Comparison of ENCODE assay signal across 13 cellular contexts in the genomic region with DNA sequence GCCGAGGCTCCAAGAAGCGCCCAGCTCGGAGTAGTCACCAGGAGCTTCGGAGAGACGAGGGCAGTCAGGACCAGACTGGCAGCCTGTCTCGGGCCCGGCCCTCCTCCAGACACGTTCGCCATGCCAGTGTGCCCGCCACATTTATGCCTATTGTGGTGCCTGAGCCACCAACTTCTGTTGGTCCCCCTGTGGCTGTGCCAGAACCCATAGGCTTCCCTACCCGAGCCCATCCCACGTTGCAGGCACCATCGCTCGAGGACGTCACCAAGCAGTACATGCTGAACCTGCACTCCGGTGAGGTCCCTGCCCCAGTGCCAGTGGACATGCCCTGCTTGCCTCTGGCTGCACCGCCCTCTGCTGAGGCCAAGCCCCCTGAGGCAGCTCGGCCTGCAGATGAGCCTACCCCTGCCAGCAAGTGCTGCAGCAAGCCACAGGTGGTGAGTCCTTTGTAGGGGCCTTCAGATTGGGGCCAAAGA. TPM values are rescaled to one million over a fixed set of nuclear protein-coding genes. Genes with fewer than 3 reads are reported as not detected.
DNase-seq lines count a peak whose midpoint lies in the region; ATAC-seq and TF ChIP-seq lines count a peak whose summit lies in the region.
"Had no signal": no experiment of that assay in that cellular context is flagged by ENCODE, and none has a peak within 500 bp of the region (broad histone marks: within the 10 kb centered on the region; RNA-seq: fewer than 3 reads in every experiment).

No MANE protein-coding gene starts in this region.

- peaks cover 8 to 21% (median 10%) of the 10 kb centered on the region in 7 donors for H3K4me1 Mint-ChIP-seq in naive thymus-derived CD4-positive, alpha-beta T cell

- DNase-seq in heart left ventricle = no peak
- DNase-seq in Right ventricle myocardium inferior (ENCODE audit: missing footprints) = no peak
- DNase-seq in foreskin fibroblast = no peak
- no peak for DNase-seq in prostate gland (ENCODE audit: low spot score)
- DNase-seq in cortex of kidney (lab: John Stamatoyannopoulos, UW) = no peak
- no peak for DNase-seq in naive thymus-derived CD4-positive, alpha-beta T cell
- DNase-seq: effector memory CD4-positive, alpha-beta T cell; NCI-H226; SHP77 had no signal

- H3K27me3 ChIP-seq in heart left ventricle = peaks cover 0 to 15% (median 0%) of the 10 kb centered on the region in 9 donors
- no peaks in the 10 kb centered on the region for H3K27me3 ChIP-seq in prostate gland (replicated peaks; ENCODE audit: insufficient read depth)
- peaks cover 0 to 4% of the 10 kb centered on the region in 2 donors for H3K27me3 ChIP-seq in naive thymus-derived CD4-positive, alpha-beta T cell (ENCODE audit: control insufficient read depth in 2 of 2, insufficient read depth in 2 of 2, low read length in 2 of 2)

- H3K9me3 ChIP-seq in heart left ventricle = no peaks in the 10 kb centered on the region
- H3K9me3 ChIP-seq in prostate gland = no peaks in the 10 kb centered on the region
- H3K9me3 ChIP-seq in naive thymus-derived CD4-positive, alpha-beta T cell (ENCODE audit: control insufficient read depth in 2 of 3, low read length in 3 of 3) = no peaks in the 10 kb centered on the region

- CTCF ChIA-PET in naive thymus-derived CD4-positive, alpha-beta T cell (lab: Charles Lee) = interaction anchor here (0.8 kb wide), 1 partner anchor 1210 kb away, joined by 3 read pairs; no protein-coding TSS in a partner anchor

- H3K4me3 Mint-ChIP-seq in naive thymus-derived CD4-positive, alpha-beta T cell = no peak overlapping the region

- 49 to 63% (median 50%) methylated on average over 2 to 18 of the region's 18 CpGs for WGBS in heart left ventricle, 4 donors
- WGBS in prostate gland = 70% methylated on average over 18 of the region's 18 CpGs

- H3K4me3 ChIP-seq in heart left ventricle = peak overlapping the region; percentile 20 to 90 (median 72)
- H3K4me3 ChIP-seq in foreskin fibroblast (ENCODE audit: low read depth in 1 of 2, low read length in 2 of 2) = peak overlapping the region; percentile 85 to 88
- peak overlapping the region; percentile 13 to 20 for H3K4me3 ChIP-seq in prostate gland
- no peak overlapping the region for H3K4me3 ChIP-seq in naive thymus-derived CD4-positive, alpha-beta T cell (ENCODE audit: low read length)
- H3K4me3 ChIP-seq: K562 had no signal

- H3K27ac Mint-ChIP-seq in naive thymus-derived CD4-positive, alpha-beta T cell = no peak overlapping the region

- H3K36me3 Mint-ChIP-seq in naive thymus-derived CD4-positive, alpha-beta T cell = no peaks in the 10 kb centered on the region

- POLR2A ChIA-PET in naive thymus-derived CD4-positive, alpha-beta T cell (lab: Charles Lee) = no interaction called here

- peaks cover 0 to 3% (median 0%) of the 10 kb centered on the region in 11 donors for H3K9me3 Mint-ChIP-seq in naive thymus-derived CD4-positive, alpha-beta T cell

- ATAC-seq in heart left ventricle = no peak
- ATAC-seq in Right ventricle myocardium inferior = no peak
- ATAC-seq in activated CD4-positive, CD25-positive, alpha-beta regulatory T cell treated with anti-CD3 and anti-CD28 coated beads, Interleukin-2, amount 50 U/mL, for 24 hours = no peak
- ATAC-seq in HG02840 (IDR thresholded peaks at IDR 0.05; ENCODE audit: low FRiP score, unreplicated experiment) = no peak
- ATAC-seq in naive thymus-derived CD4-positive, alpha-beta T cell = no peak
- ATAC-seq: K562 had no signal

- H3K27me3 Mint-ChIP-seq in naive thymus-derived CD4-positive, alpha-beta T cell = peaks cover 0 to 32% (median 7%) of the 10 kb centered on the region in 5 donors

- peak overlapping the region in 11 of 12 donors; percentile 93 to 100 (median 98) for H3K27ac ChIP-seq in heart left ventricle
- peak overlapping the region; percentile 54 to 97 for H3K27ac ChIP-seq in prostate gland
- H3K27ac ChIP-seq in naive thymus-derived CD4-positive, alpha-beta T cell (ENCODE audit: low read depth, low read length) = no peak overlapping the region

- TF ChIP-seq POLR2A in heart left ventricle (IDR thresholded peaks at IDR 0.05) (no peak), prostate gland (IDR thresholded peaks at IDR 0.05) (no peak)

- intact Hi-C loops in heart left ventricle (cut with DNase I) = loop anchor here in 1 of 10 donors (2.0 kb wide), 1 partner anchor 15 kb away; no protein-coding TSS in a partner anchor
- intact Hi-C loops in Right ventricle myocardium inferior (cut with DNase I) = no loop called here
- intact Hi-C loops in prostate gland (cut with DNase I) = no loop called here
- intact Hi-C loops in naive thymus-derived CD4-positive, alpha-beta T cell (cut with micrococcal nuclease) = no loop called here

- TF ChIP-seq CTCF in heart left ventricle (IDR thresholded peaks at IDR 0.05) = no peak
- TF ChIP-seq CTCF in foreskin fibroblast (IDR thresholded peaks at IDR 0.05; ENCODE audit: low read depth, low read length) = no peak
- TF ChIP-seq CTCF in prostate gland (IDR thresholded peaks at IDR 0.05) = no peak

- H3K36me3 ChIP-seq in heart left ventricle = peaks cover 0 to 13% (median 0%) of the 10 kb centered on the region in 9 donors
- no peaks in the 10 kb centered on the region for H3K36me3 ChIP-seq in prostate gland
- H3K36me3 ChIP-seq in naive thymus-derived CD4-positive, alpha-beta T cell (ENCODE audit: control insufficient read depth in 2 of 3, insufficient read depth in 3 of 3, low read length in 3 of 3) = no peaks in the 10 kb centered on the region

- peaks cover 5 to 98% (median 75%) of the 10 kb centered on the region in 12 donors for H3K4me1 ChIP-seq in heart left ventricle
- H3K4me1 ChIP-seq in prostate gland (replicated peaks) = peaks cover 6% of the 10 kb centered on the region
- peaks cover 4 to 5% of the 10 kb centered on the region in 2 donors for H3K4me1 ChIP-seq in naive thymus-derived CD4-positive, alpha-beta T cell (ENCODE audit: control insufficient read depth in 2 of 2, insufficient read depth in 2 of 2, low read length in 2 of 2)

RNA-seq across cellular contexts. Expression of a gene that starts 3.4 kb away (rescaled TPM):
- total RNA-seq in heart left ventricle (10 to 100 TPM; 47.0 to 83.9 (median 56.5) TPM), Right ventricle myocardium inferior (57.1 TPM), prostate gland (10 to 100 TPM; 34.0 to 66.9 TPM)
- polyA plus RNA-seq in heart left ventricle = 10 to 100 TPM; 27.5 to 60.0 TPM
- total RNA-seq in naive thymus-derived CD4-positive, alpha-beta T cell = 1 to 10 TPM in 1 of 5 experiments, under 1 TPM in 2, not detected in 2; 0.11 to 1.1 (median 0.98) TPM
- polyA plus RNA-seq in naive thymus-derived CD4-positive, alpha-beta T cell = not detected

RNA-seq across cellular contexts. Expression of a gene that starts 39.3 kb away (rescaled TPM):
- total RNA-seq in heart left ventricle (10 to 100 TPM in 1 of 9 donors, 1 to 10 TPM in 7, under 1 TPM in 1; 0.56 to 17.7 (median 2.0) TPM), Right ventricle myocardium inferior (2.8 TPM), prostate gland (1 to 10 TPM in 1 of 2 donors, under 1 TPM in 1; 0.64 to 3.5 TPM)
- polyA plus RNA-seq in heart left ventricle = 1 to 10 TPM; 1.2 to 2.3 TPM
- total RNA-seq in naive thymus-derived CD4-positive, alpha-beta T cell = 1 to 10 TPM in 1 of 5 experiments, under 1 TPM in 2, not detected in 2; 0.34 to 1.8 (median 0.92) TPM
- not detected for polyA plus RNA-seq in naive thymus-derived CD4-positive, alpha-beta T cell
- total RNA-seq: A172, K562 had no signal
- polyA plus RNA-seq: K562 had no signal

Comparison
In these comparisons a context has a peak if more than half of its experiments do, and no peak if none do; other contexts are left out.
1. RNA of a gene that starts 3.4 kb away (total RNA-seq): 34.0 to 66.9 TPM in prostate gland, 57.1 TPM in Right ventricle myocardium inferior (single experiment) and 47.0 to 83.9 TPM in heart left ventricle; 0.11 to 1.1 TPM in naive thymus-derived CD4-positive, alpha-beta T cell; every median in the first group is over 10 times any median in the second.